Comparison of ENCODE assay signal across 10 cellular contexts in genomic region chr19:38676878-38677646, GRCh38. TPM values are rescaled to one million over a fixed set of nuclear protein-coding genes. Genes with fewer than 3 reads are reported as not detected.
A peak's percentile ranks its signal among the peaks of the same experiment; 100 is the strongest.
DNase-seq lines count a peak whose midpoint lies in the region; ATAC-seq, FAIRE-seq and TF ChIP-seq lines count a peak whose summit lies in the region.
"Had no signal": no experiment of that assay in that cellular context is flagged by ENCODE, and none has a peak within 500 bp of the region (broad histone marks: within the 10 kb centered on the region; RNA-seq: fewer than 3 reads in every experiment).

No MANE protein-coding gene starts in this region.

- H4K8ac ChIP-seq in H9 (replicated peaks; ENCODE audit: insufficient read length, low read depth, low read length) = no peak overlapping the region

- no peak overlapping the region for H3K4ac ChIP-seq in H9 (ENCODE audit: low read depth, low read length)

- H3K27me3 Mint-ChIP-seq in H9 (ENCODE audit: low read depth) = no peaks in the 10 kb centered on the region
- no peaks in the 10 kb centered on the region for H3K27me3 Mint-ChIP-seq in activated naive CD8-positive, alpha-beta T cell treated with anti-CD3 and anti-CD28 coated beads, Interleukin-2, amount 10 ng/mL, durations not matched to agents 7 days and 5 days

- H3K4me1 Mint-ChIP-seq in H9 = peaks cover 49 to 55% of the 10 kb centered on the region in 2 experiments
- peaks cover 63% of the 10 kb centered on the region for H3K4me1 Mint-ChIP-seq in activated naive CD8-positive, alpha-beta T cell treated with anti-CD3 and anti-CD28 coated beads, Interleukin-2, amount 10 ng/mL, durations not matched to agents 7 days and 5 days

- H3K9me3 ChIP-seq in H9 (ENCODE audit: control insufficient read depth, low read depth, low read length) = no peaks in the 10 kb centered on the region
- no peaks in the 10 kb centered on the region for H3K9me3 ChIP-seq in hepatocyte (ENCODE audit: low read depth)
- no peaks in the 10 kb centered on the region for H3K9me3 ChIP-seq in small intestine (ENCODE audit: control insufficient read depth, low read depth)

- DNase-seq in H9 = no peak
- no peak for DNase-seq in activated naive CD8-positive, alpha-beta T cell treated with anti-CD3 and anti-CD28 coated beads, Interleukin-2, amount 10 ng/mL, durations not matched to agents 7 days and 5 days
- DNase-seq in hepatocyte (ENCODE audit: low spot score) = no peak
- DNase-seq in small intestine = no peak
- no peak for DNase-seq in NCI-H2171 treated with DMSO at 0.1 percent for 48 hours (lab: John Stamatoyannopoulos, UW)
- DNase-seq in activated naive CD4-positive, alpha-beta T cell treated with anti-CD3 and anti-CD28 coated beads, Interleukin-2, amount 50 U/mL, for 72 hours (ENCODE audit: low spot score in 2 of 2) = no peak
- DNase-seq in nucleus accumbens (lab: John Stamatoyannopoulos, UW) = no peak
- DNase-seq in NCI-H2227 treated with DMSO at 0.1 percent for 48 hours (lab: John Stamatoyannopoulos, UW) = no peak
- DNase-seq: activated effector memory CD4-positive, alpha-beta T cell treated with Interleukin-2 at 50 U/mL for 16 hours had no signal

- no peak overlapping the region for H3T11ph ChIP-seq in H9 (ENCODE audit: low read length)

- H3K56ac ChIP-seq in H9 (ENCODE audit: insufficient read length, low read depth, low read length) = no peak overlapping the region

- POLR2A ChIA-PET in activated naive CD8-positive, alpha-beta T cell treated with anti-CD3 and anti-CD28 coated beads, Interleukin-2, amount 10 ng/mL, durations not matched to agents 7 days and 5 days (lab: Charles Lee) = interaction anchor here (0.9 to 1.5 kb wide), 3 partner anchors 8 to 30 kb away, joined by 3 to 6 read pairs (median 3); partner anchors contain the start of gene ACTN4

- H2BK20ac ChIP-seq in H9 (ENCODE audit: low read depth, low read length, poor library complexity, severe bottlenecking) = no peak overlapping the region

- no peak overlapping the region for H4K5ac ChIP-seq in H9 (ENCODE audit: insufficient read length, low read depth, low read length)

- H2BK5ac ChIP-seq in H9 (ENCODE audit: insufficient read length, low read length) = no peak overlapping the region

- no peak overlapping the region for H3K18ac ChIP-seq in H9 (ENCODE audit: insufficient read length, low read depth, low read length)

- no peak overlapping the region for H4K91ac ChIP-seq in H9 (ENCODE audit: insufficient read length, low read depth, low read length)

- H3K4me3 ChIP-seq in hepatocyte = no peak overlapping the region
- no peak overlapping the region for H3K4me3 ChIP-seq in small intestine (ENCODE audit: low read depth in 1 of 2, low read length in 2 of 2)

- H3K79me2 ChIP-seq in H9 (ENCODE audit: insufficient read depth, low read length) (peaks cover 46% of the 10 kb centered on the region; the same call in 1 of the 2 replicates), hepatocyte (peaks cover 95% of the 10 kb centered on the region)

- FAIRE-seq in small intestine (lab: Jason Lieb, UNC) = no peak

- no peaks in the 10 kb centered on the region for H3K36me3 ChIP-seq in hepatocyte (replicated peaks; ENCODE audit: insufficient read depth, low read depth)
- H3K36me3 ChIP-seq in small intestine (ENCODE audit: control insufficient read depth in 2 of 2, insufficient read depth in 2 of 2, low read length in 2 of 2) = no peaks in the 10 kb centered on the region

- no peaks in the 10 kb centered on the region for H4K20me1 ChIP-seq in H9 (ENCODE audit: control insufficient read depth, insufficient read depth, insufficient read length)
- H4K20me1 ChIP-seq in hepatocyte (ENCODE audit: insufficient read depth, poor library complexity, severe bottlenecking) = no peaks in the 10 kb centered on the region

- H3K36me3 Mint-ChIP-seq in H9 (ENCODE audit: insufficient read depth in 1 of 3, low read depth in 3 of 3) = peaks cover 16 to 31% (median 28%) of the 10 kb centered on the region in 3 experiments; a peak in 6 of 7 replicates
- peaks cover 33% of the 10 kb centered on the region for H3K36me3 Mint-ChIP-seq in activated naive CD8-positive, alpha-beta T cell treated with anti-CD3 and anti-CD28 coated beads, Interleukin-2, amount 10 ng/mL, durations not matched to agents 7 days and 5 days
- H3K36me3 Mint-ChIP-seq in activated naive CD4-positive, alpha-beta T cell treated with anti-CD3 and anti-CD28 coated beads, Interleukin-2, amount 50 U/mL, for 72 hours = no peaks in the 10 kb centered on the region

- no peaks in the 10 kb centered on the region for H3K23me2 ChIP-seq in H9 (ENCODE audit: insufficient read length, low read depth, low read length, poor library complexity, severe bottlenecking)

- no peak overlapping the region for H3K23ac ChIP-seq in H9 (ENCODE audit: insufficient read length, low read depth, low read length)

- no peak overlapping the region; the same call in 1 of the 2 replicates for H3K14ac ChIP-seq in H9 (ENCODE audit: insufficient read depth, low read length)

- no peak overlapping the region for H2AK5ac ChIP-seq in H9 (ENCODE audit: insufficient read length, low read length)

- ATAC-seq in activated naive CD8-positive, alpha-beta T cell treated with anti-CD3 and anti-CD28 coated beads, Interleukin-2, amount 10 ng/mL, durations not matched to agents 7 days and 5 days (ENCODE audit: low read depth) = no peak
- ATAC-seq in activated naive CD4-positive, alpha-beta T cell treated with anti-CD3 and anti-CD28 coated beads, Interleukin-2, amount 50 U/mL, for 72 hours = no peak

- no peak overlapping the region for H3K4me2 ChIP-seq in H9 (ENCODE audit: insufficient read depth, insufficient read length, low read length)
- H3K4me2 ChIP-seq in hepatocyte = peak overlapping the region; percentile 34

- peaks cover 2% of the 10 kb centered on the region for H3K79me1 ChIP-seq in H9 (ENCODE audit: insufficient read depth, low read depth, low read length, poor library complexity, severe bottlenecking)

- no peaks in the 10 kb centered on the region; a peak in 1 of 5 replicates for H3K9me3 Mint-ChIP-seq in H9
- H3K9me3 Mint-ChIP-seq in activated naive CD8-positive, alpha-beta T cell treated with anti-CD3 and anti-CD28 coated beads, Interleukin-2, amount 10 ng/mL, durations not matched to agents 7 days and 5 days = no peaks in the 10 kb centered on the region
- H3K9me3 Mint-ChIP-seq in activated naive CD4-positive, alpha-beta T cell treated with anti-CD3 and anti-CD28 coated beads, Interleukin-2, amount 50 U/mL, for 72 hours = no peaks in the 10 kb centered on the region

- no peak overlapping the region; a peak in 1 of 5 replicates for H3K4me3 Mint-ChIP-seq in H9
- peak overlapping the region; percentile 32 for H3K4me3 Mint-ChIP-seq in activated naive CD8-positive, alpha-beta T cell treated with anti-CD3 and anti-CD28 coated beads, Interleukin-2, amount 10 ng/mL, durations not matched to agents 7 days and 5 days

- no CpG with 5 or more reads among the region's 11 CpGs for WGBS in H9 (ENCODE audit: extremely low coverage, insufficient read length, low lambda C conversion rate)
- WGBS in hepatocyte (ENCODE audit: low lambda C conversion rate, missing lambda C conversion rate) = 93% methylated on average over 11 of the region's 11 CpGs
- 59 to 68% (median 60%) methylated on average over 11 of the region's 11 CpGs for WGBS in small intestine, 3 donors

- no peak overlapping the region for H2BK15ac ChIP-seq in H9 (ENCODE audit: low read depth, low read length)

- H3K27ac ChIP-seq in H9 (ENCODE audit: insufficient read length, low read depth, low read length) = no peak overlapping the region
- H3K27ac ChIP-seq in hepatocyte = peak overlapping the region; percentile 97
- H3K27ac ChIP-seq in small intestine (ENCODE audit: low read depth in 1 of 2, low read length in 1 of 2) = peak overlapping the region; percentile 65 to 95

- H3K9me2 ChIP-seq in hepatocyte (replicated peaks; ENCODE audit: insufficient read depth) = no peaks in the 10 kb centered on the region

- peaks cover 2% of the 10 kb centered on the region; the same call in 1 of the 2 replicates for H3K4me1 ChIP-seq in H9 (ENCODE audit: insufficient read depth, low read length)
- H3K4me1 ChIP-seq in hepatocyte (ENCODE audit: insufficient read depth) = peaks cover 61% of the 10 kb centered on the region
- H3K4me1 ChIP-seq in small intestine (ENCODE audit: control insufficient read depth in 2 of 2, insufficient read depth in 1 of 2, low read depth in 1 of 2, low read length in 1 of 2) = peaks cover 35 to 52% of the 10 kb centered on the region in 2 donors

- H3K9ac ChIP-seq in H9 (ENCODE audit: extremely low read depth, insufficient read length, low read length) = no peak overlapping the region

- no peaks in the 10 kb centered on the region for H3K27me3 ChIP-seq in H9 (ENCODE audit: insufficient read depth, low read length)
- H3K27me3 ChIP-seq in hepatocyte = no peaks in the 10 kb centered on the region
- H3K27me3 ChIP-seq in small intestine (ENCODE audit: control insufficient read depth in 2 of 2, insufficient read depth in 2 of 2, low read length in 2 of 2) = no peaks in the 10 kb centered on the region

- no peak for TF ChIP-seq CTCF in H9 (conservative IDR thresholded peaks at IDR 0.05)
- no peak for TF ChIP-seq CTCF in hepatocyte (IDR thresholded peaks at IDR 0.05; ENCODE audit: poor library complexity)

- peak overlapping the region in 2 of 3 experiments; percentile 72 to 76; a peak in 4 of 7 replicates for H3K27ac Mint-ChIP-seq in H9
- no peak overlapping the region for H3K27ac Mint-ChIP-seq in activated naive CD8-positive, alpha-beta T cell treated with anti-CD3 and anti-CD28 coated beads, Interleukin-2, amount 10 ng/mL, durations not matched to agents 7 days and 5 days
- H3K27ac Mint-ChIP-seq in activated naive CD4-positive, alpha-beta T cell treated with anti-CD3 and anti-CD28 coated beads, Interleukin-2, amount 50 U/mL, for 72 hours = no peak overlapping the region

- H2AFZ ChIP-seq in H9 (ENCODE audit: low read length) = no peak overlapping the region
- H2AFZ ChIP-seq in hepatocyte = no peak overlapping the region

- no peak overlapping the region for H2BK12ac ChIP-seq in H9 (ENCODE audit: insufficient read length, low read depth, low read length)

- H2BK120ac ChIP-seq in H9 (ENCODE audit: low read depth, low read length, poor library complexity, severe bottlenecking) = no peak overlapping the region

RNA-seq across cellular contexts. Expression of gene ACTN4, which starts 29.6 kb away (rescaled TPM):
- total RNA-seq in H9 (2021) = 369 and 386 TPM in 2 replicates
- total RNA-seq in activated naive CD8-positive, alpha-beta T cell treated with anti-CD3 and anti-CD28 coated beads, Interleukin-2, amount 10 ng/mL, durations not matched to agents 7 days and 5 days = 100 to 1,000 TPM; 236 to 252 TPM
- 278 and 321 TPM in 2 replicates for total RNA-seq in hepatocyte
- polyA plus RNA-seq in hepatocyte = 54.4 and 59.3 TPM in 2 replicates
- 100 to 1,000 TPM; 188 to 326 (median 291) TPM for polyA plus RNA-seq in small intestine
- 100 to 1,000 TPM; 181 to 204 TPM for total RNA-seq in activated naive CD4-positive, alpha-beta T cell treated with anti-CD3 and anti-CD28 coated beads, Interleukin-2, amount 50 U/mL, for 72 hours

RNA-seq across cellular contexts. Expression of gene EIF3K, which starts 58.1 kb away (rescaled TPM):
- total RNA-seq in H9 (2021) = 341 and 345 TPM in 2 replicates
- 100 to 1,000 TPM; 307 to 308 TPM for total RNA-seq in activated naive CD8-positive, alpha-beta T cell treated with anti-CD3 and anti-CD28 coated beads, Interleukin-2, amount 10 ng/mL, durations not matched to agents 7 days and 5 days
- total RNA-seq in hepatocyte = 309 and 354 TPM in 2 replicates
- 170 and 171 TPM in 2 replicates for polyA plus RNA-seq in hepatocyte
- 100 to 1,000 TPM; 619 to 710 (median 633) TPM for polyA plus RNA-seq in small intestine
- 100 to 1,000 TPM; 282 to 299 TPM for total RNA-seq in activated naive CD4-positive, alpha-beta T cell treated with anti-CD3 and anti-CD28 coated beads, Interleukin-2, amount 50 U/mL, for 72 hours

RNA-seq across cellular contexts. Expression of gene MAP4K1, which starts 59.3 kb away (rescaled TPM):
- total RNA-seq in H9 (2021) = 25.7 and 31.1 TPM in 2 replicates
- 100 to 1,000 TPM; 299 to 313 TPM for total RNA-seq in activated naive CD8-positive, alpha-beta T cell treated with anti-CD3 and anti-CD28 coated beads, Interleukin-2, amount 10 ng/mL, durations not matched to agents 7 days and 5 days
- 0.57 and 0.96 TPM in 2 replicates for total RNA-seq in hepatocyte
- 2.6 and 4.5 TPM in 2 replicates for polyA plus RNA-seq in hepatocyte
- polyA plus RNA-seq in small intestine = 10 to 100 TPM in 1 of 3 donors, 1 to 10 TPM in 1, under 1 TPM in 1; 0.45 to 10.8 (median 4.0) TPM
- total RNA-seq in activated naive CD4-positive, alpha-beta T cell treated with anti-CD3 and anti-CD28 coated beads, Interleukin-2, amount 50 U/mL, for 72 hours = 100 to 1,000 TPM; 225 to 247 TPM
- total RNA-seq: G401 had no signal

Comparison
In these comparisons a context has a peak if more than half of its experiments do, and no peak if none do; other contexts are left out.
1. H3K27ac Mint-ChIP-seq: peak in H9 (2 of 3); none in activated naive CD8-positive, alpha-beta T cell treated with anti-CD3 and anti-CD28 coated beads, Interleukin-2, amount 10 ng/mL, durations not matched to agents 7 days and 5 days (single experiment) and activated naive CD4-positive, alpha-beta T cell treated with anti-CD3 and anti-CD28 coated beads, Interleukin-2, amount 50 U/mL, for 72 hours (0 of 2).
2. RNA of gene MAP4K1, which starts 59.3 kb away (total RNA-seq): 299 to 313 TPM in activated naive CD8-positive, alpha-beta T cell treated with anti-CD3 and anti-CD28 coated beads, Interleukin-2, amount 10 ng/mL, durations not matched to agents 7 days and 5 days, 225 to 247 TPM in activated naive CD4-positive, alpha-beta T cell treated with anti-CD3 and anti-CD28 coated beads, Interleukin-2, amount 50 U/mL, for 72 hours and 25.7 to 31.1 TPM in H9; 0.57 to 0.96 TPM in hepatocyte; every median in the first group is over 10 times any median in the second.